In the genomic region with DNA sequence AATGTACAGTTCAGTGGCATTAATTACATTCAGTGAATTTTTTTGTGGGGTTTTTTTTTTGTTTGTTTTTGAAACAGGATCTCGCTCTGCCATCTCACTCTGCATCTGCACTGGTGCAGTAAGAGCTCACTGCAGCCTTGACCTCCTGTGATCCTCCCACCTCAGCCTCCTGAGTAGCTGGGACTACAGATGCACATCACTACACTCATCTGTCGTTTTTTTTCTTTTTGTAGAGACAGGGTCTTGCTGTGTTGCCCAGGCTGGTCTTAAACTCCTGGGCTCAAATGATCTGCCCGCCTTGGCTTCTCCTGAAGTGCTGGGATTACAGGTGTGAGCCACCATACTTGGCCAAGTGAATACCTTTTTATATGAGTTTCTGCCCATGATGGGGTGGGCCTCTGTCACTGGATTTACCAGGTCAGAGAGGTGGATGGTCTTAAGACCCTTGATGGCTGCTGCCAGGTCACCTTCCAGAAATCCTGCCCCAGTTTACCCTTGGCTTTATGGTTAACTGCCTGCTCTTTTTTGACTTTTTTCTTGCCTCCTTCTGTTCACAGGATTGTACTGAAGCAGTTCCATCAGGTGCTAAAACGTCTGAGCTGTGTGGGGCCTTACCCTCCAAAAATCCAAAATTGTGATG, we compare ENCODE assay signal across 1 cellular context.
TF ChIP-seq lines count a peak whose summit lies in the region.

No MANE protein-coding gene starts in this region.

TF ChIP-seq in WTC11, 78 proteins besides CTCF, POLR2A, EP300 and RAD21 (continued from another document):
- TF ChIP-seq, protein P1, sequence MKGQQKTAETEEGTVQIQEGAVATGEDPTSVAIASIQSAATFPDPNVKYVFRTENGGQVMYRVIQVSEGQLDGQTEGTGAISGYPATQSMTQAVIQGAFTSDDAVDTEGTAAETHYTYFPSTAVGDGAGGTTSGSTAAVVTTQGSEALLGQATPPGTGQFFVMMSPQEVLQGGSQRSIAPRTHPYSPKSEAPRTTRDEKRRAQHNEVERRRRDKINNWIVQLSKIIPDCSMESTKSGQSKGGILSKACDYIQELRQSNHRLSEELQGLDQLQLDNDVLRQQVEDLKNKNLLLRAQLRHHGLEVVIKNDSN (CRISPR knock-in tag; IDR thresholded peaks at IDR 0.05), result no peak
